In genomic region chr20:16363832-16364687, GRCh38 we compare ENCODE assay signal across 17 cellular contexts.
A peak's percentile ranks its signal among the peaks of the same experiment; 100 is the strongest.
DNase-seq lines count a peak whose midpoint lies in the region; ATAC-seq and TF ChIP-seq lines count a peak whose summit lies in the region.
"Had no signal": no experiment of that assay in that cellular context is flagged by ENCODE, and none has a peak within 500 bp of the region (broad histone marks: within the 10 kb centered on the region; RNA-seq: fewer than 3 reads in every experiment).

No MANE protein-coding gene starts in this region.

- H2AK9ac ChIP-seq in IMR-90 (replicated peaks; ENCODE audit: low read depth, low read length, poor library complexity) = no peak overlapping the region

- no peak overlapping the region for H3K18ac ChIP-seq in IMR-90 (ENCODE audit: low read depth, low read length)

- intact Hi-C loops in IMR-90 (cut with micrococcal nuclease) = no loop called here

- H4K20me1 ChIP-seq in IMR-90 (ENCODE audit: insufficient read depth, low read length) (no peaks in the 10 kb centered on the region), fibroblast of lung (ENCODE audit: control insufficient read depth, extremely low read depth, insufficient read depth, low read length) (no peaks in the 10 kb centered on the region)

- dilution Hi-C loops in IMR-90 (cut with HindIII; ENCODE audit: low sequenced_read_pairs, unreplicated experiment) = no loop called here

- H2BK5ac ChIP-seq in IMR-90 (ENCODE audit: low read depth, low read length, poor library complexity, severe bottlenecking) = no peak overlapping the region

- no peak for TF ChIP-seq RAD21 in IMR-90 (IDR thresholded peaks at IDR 0.05; ENCODE audit: low read length)

- no peak overlapping the region for H2BK15ac ChIP-seq in IMR-90 (ENCODE audit: low read depth, low read length)

- no peak overlapping the region for H3K56ac ChIP-seq in IMR-90 (ENCODE audit: extremely low read depth, insufficient read depth, low read length)

- BruUV-seq in IMR-90 (replicated peaks; lab: Mats Ljungman, UMichigan) = no TSS peak

- no peak overlapping the region for H2AK5ac ChIP-seq in IMR-90 (ENCODE audit: low read depth, low read length)

- TF ChIP-seq POLR2A in IMR-90 (IDR thresholded peaks at IDR 0.05; ENCODE audit: low read depth, low read length) = no peak

- POLR2A ChIA-PET in IMR-90 (lab: Charles Lee; ENCODE audit: unreplicated experiment) = no interaction called here

- H3K4me1 ChIP-seq in IMR-90 (ENCODE audit: control insufficient read depth, insufficient read depth, low read length) = peaks cover 4% of the 10 kb centered on the region
- no peaks in the 10 kb centered on the region for H3K4me1 ChIP-seq in fibroblast of lung (ENCODE audit: control insufficient read depth, extremely low read depth, insufficient read depth, low read length)
- H3K4me1 ChIP-seq: SJSA1 had no signal

- DNase-seq in Ammon's horn (ENCODE audit: low spot score) = peak; percentile 17
- no peak for DNase-seq in IMR-90
- DNase-seq in fibroblast of lung (ENCODE audit: low read depth in 2 of 2) = peak; percentile 3 to 7
- peak; percentile 6 for DNase-seq in myocyte (ENCODE audit: low read depth)
- DNase-seq in NCI-H1694 treated with DMSO at 0.1 percent for 48 hours (lab: John Stamatoyannopoulos, UW) = no peak
- no peak for DNase-seq in NOMO-1 treated with dmso at 0.1 percent for 144 hours (lab: John Stamatoyannopoulos, UW; ENCODE audit: unreplicated experiment)
- DNase-seq in central memory CD4-positive, alpha-beta T cell = no peak
- DNase-seq: KG1; NCI-H1092; NCI-H2029; NCI-H524; NK-92 treated with Interleukin-12 subunit alpha and Interleukin-12 subunit beta, amount 100 ng/mL, for 24 hours; PC-3 had no signal

- no peak overlapping the region for H4K91ac ChIP-seq in IMR-90 (ENCODE audit: insufficient read depth, low read depth, low read length)

- H3K9ac ChIP-seq in IMR-90 (ENCODE audit: low read depth, low read length) (no peak overlapping the region), fibroblast of lung (ENCODE audit: insufficient read depth, low read length) (no peak overlapping the region)

- H3K4ac ChIP-seq in IMR-90 (ENCODE audit: low read depth, low read length) = no peak overlapping the region

- in situ Hi-C loops in IMR-90 (cut with MboI; ENCODE audit: low sequenced_read_pairs) = no loop called here

- H4K8ac ChIP-seq in IMR-90 (ENCODE audit: low read depth in 2 of 2, low read length in 2 of 2) = no peak overlapping the region

- H3K14ac ChIP-seq in IMR-90 (replicated peaks; ENCODE audit: low read depth, low read length) = no peak overlapping the region

- H3K4me2 ChIP-seq in IMR-90 (ENCODE audit: low read depth, low read length) (no peak overlapping the region), fibroblast of lung (ENCODE audit: extremely low read depth, insufficient read depth, low read length) (no peak overlapping the region)

- H3K9me3 ChIP-seq in IMR-90 (ENCODE audit: control insufficient read depth, insufficient read depth, low read length) (no peaks in the 10 kb centered on the region), fibroblast of lung (ENCODE audit: control insufficient read depth, insufficient read depth, low read depth, low read length) (no peaks in the 10 kb centered on the region)
- H3K9me3 ChIP-seq: SJSA1 had no signal

- 0 out of 2 replicates have a peak, but pooled peaks cover 2% of the 10 kb centered on the region for H3K9me1 ChIP-seq in IMR-90 (ENCODE audit: insufficient read depth, low read length)

- CTCF ChIA-PET in IMR-90 (lab: Yijun Ruan, JAX) = no interaction called here

- H2AFZ ChIP-seq in IMR-90 (replicated peaks; ENCODE audit: low read length, poor library complexity) = no peak overlapping the region
- H2AFZ ChIP-seq in fibroblast of lung (ENCODE audit: low read length) = no peak overlapping the region

- ATAC-seq in IMR-90 (ENCODE audit: low read depth) = peak; percentile 30; the same call in 1 of the 2 replicates
- ATAC-seq: HCT116 had no signal

- no CpG with 5 or more reads among the region's 6 CpGs for WGBS in IMR-90 (ENCODE audit: extremely low coverage in 2 of 2, insufficient read length in 1 of 2), 2 experiments

- H3K27ac ChIP-seq in IMR-90 (ENCODE audit: insufficient read depth, low read length) (no peak overlapping the region), fibroblast of lung (ENCODE audit: insufficient read depth, low read length) (no peak overlapping the region)
- H3K27ac ChIP-seq: C4-2B, HL-60, SJSA1 had no signal

- H3K27me3 ChIP-seq in IMR-90 (ENCODE audit: control insufficient read depth, insufficient read depth, low read length) = no peaks in the 10 kb centered on the region
- H3K27me3 ChIP-seq in fibroblast of lung (ENCODE audit: control insufficient read depth, insufficient read depth, low read length) = no peaks in the 10 kb centered on the region
- H3K27me3 ChIP-seq: SJSA1 had no signal

- H2BK120ac ChIP-seq in IMR-90 (ENCODE audit: low read depth, low read length) = no peak overlapping the region

- no peaks in the 10 kb centered on the region for H3K79me1 ChIP-seq in IMR-90 (ENCODE audit: low read depth in 1 of 2, low read length in 2 of 2)

- H3K4me3 ChIP-seq in IMR-90 (ENCODE audit: insufficient read depth, low read depth, low read length) (no peak overlapping the region), fibroblast of lung (replicated peaks in 1 of 4; ENCODE audit: control extremely low read depth in 1 of 4, insufficient read depth in 1 of 4, low read depth in 3 of 4, low read length in 4 of 4) (no peak overlapping the region)
- H3K4me3 ChIP-seq: SJSA1 had no signal

- H4K5ac ChIP-seq in IMR-90 (ENCODE audit: low read depth, low read length) = no peak overlapping the region

- no peak overlapping the region for H3K23ac ChIP-seq in IMR-90 (ENCODE audit: low read depth, low read length)

- TF ChIP-seq CTCF in IMR-90 (conservative IDR thresholded peaks at IDR 0.05; ENCODE audit: low read depth, low read length) (no peak), fibroblast of lung (conservative IDR thresholded peaks at IDR 0.05 in 1 of 2, IDR thresholded peaks at IDR 0.05 in 1 of 2; ENCODE audit: low read depth in 1 of 2, low read length in 2 of 2) (peak in 1 of 2 donors; percentile 4)

- H2BK20ac ChIP-seq in IMR-90 (ENCODE audit: low read depth, low read length) = no peak overlapping the region

- no peaks in the 10 kb centered on the region for H3K79me2 ChIP-seq in fibroblast of lung (ENCODE audit: control insufficient read depth, insufficient read depth, low read length)

- H3K36me3 ChIP-seq in IMR-90 (ENCODE audit: control insufficient read depth, insufficient read depth, low read length) (0 out of 2 replicates have a peak, but pooled peaks cover 2% of the 10 kb centered on the region), fibroblast of lung (ENCODE audit: control insufficient read depth, insufficient read depth, low read length) (no peaks in the 10 kb centered on the region)
- H3K36me3 ChIP-seq: SJSA1 had no signal

TF ChIP-seq in IMR-90, 13 proteins besides CTCF, POLR2A, EP300 and RAD21:
- no peak for TF ChIP-seq CEBPB (IDR thresholded peaks at IDR 0.05; ENCODE audit: low read depth, low read length)
- no peak for TF ChIP-seq FOS (IDR thresholded peaks at IDR 0.05; ENCODE audit: low read depth, low read length)
- TF ChIP-seq CHD1 (IDR thresholded peaks at IDR 0.05; ENCODE audit: low read depth, low read length) = no peak
- no peak for TF ChIP-seq RFX5 (IDR thresholded peaks at IDR 0.05; ENCODE audit: low read depth, low read length)
- TF ChIP-seq BHLHE40 (IDR thresholded peaks at IDR 0.05; ENCODE audit: low read depth, low read length) = no peak
- no peak for TF ChIP-seq SMC3 (IDR thresholded peaks at IDR 0.05; ENCODE audit: low read depth, low read length)
- no peak for TF ChIP-seq MXI1 (IDR thresholded peaks at IDR 0.05; ENCODE audit: borderline replicate concordance, low read depth, low read length)
- no peak for TF ChIP-seq ELK1 (IDR thresholded peaks at IDR 0.05; ENCODE audit: borderline replicate concordance, low read depth, low read length)
- no peak for TF ChIP-seq MAFK (IDR thresholded peaks at IDR 0.05; ENCODE audit: low read depth, low read length)
- no peak for TF ChIP-seq USF2 (IDR thresholded peaks at IDR 0.05; ENCODE audit: low read depth, low read length)
- no peak for TF ChIP-seq NFE2L2 (IDR thresholded peaks at IDR 0.05; ENCODE audit: low read depth, low read length)
- TF ChIP-seq RCOR1 (IDR thresholded peaks at IDR 0.05; ENCODE audit: insufficient replicate concordance, low read length) = no peak
- no peak for TF ChIP-seq MAZ (IDR thresholded peaks at IDR 0.05; ENCODE audit: borderline replicate concordance, low read depth, low read length)
TF ChIP-seq in IMR-90: peak in this region for 0.

Comparison
In these comparisons a context has a peak if more than half of its experiments do, and no peak if none do; other contexts are left out.
1. DNase-seq: peak in Ammon's horn (single experiment), fibroblast of lung (2 of 2) and myocyte (single experiment); none in IMR-90 (single experiment), NCI-H1694 treated with DMSO at 0.1 percent for 48 hours (single experiment), NOMO-1 treated with dmso at 0.1 percent for 144 hours (single experiment) and central memory CD4-positive, alpha-beta T cell (single experiment).